Comparison of ENCODE assay signal across 11 cellular contexts in the genomic region with DNA sequence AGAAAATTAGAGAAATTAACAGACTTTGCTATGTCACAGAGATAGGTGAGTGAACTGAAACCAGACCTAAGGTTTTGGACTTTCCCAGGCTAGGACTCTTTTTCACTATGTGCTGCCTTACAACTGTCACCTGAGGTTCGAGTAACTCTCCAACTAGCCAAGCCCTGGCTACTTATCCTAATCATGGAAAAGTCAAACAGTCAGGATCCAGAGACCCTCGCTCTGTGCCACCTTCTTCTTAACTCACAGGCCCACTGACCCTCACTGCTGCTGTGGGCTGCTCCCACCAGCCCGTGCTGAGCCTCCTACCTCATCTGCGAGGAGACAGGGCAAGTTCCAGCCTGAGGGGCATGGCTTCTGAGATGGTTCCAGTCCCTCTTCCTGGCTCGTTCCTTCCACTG.
DNase-seq lines count a peak whose midpoint lies in the region; ATAC-seq and TF ChIP-seq lines count a peak whose summit lies in the region.
"Had no signal": no experiment of that assay in that cellular context is flagged by ENCODE, and none has a peak within 500 bp of the region (broad histone marks: within the 10 kb centered on the region; RNA-seq: fewer than 3 reads in every experiment).

No MANE protein-coding gene starts in this region.

- H3K9ac ChIP-seq in PC-3 (ENCODE audit: low read length) (no peak overlapping the region), neural progenitor cell (no peak overlapping the region)
- H3K9ac ChIP-seq: BLaER1 had no signal

- H3K4me3 ChIP-seq in PC-3 (ENCODE audit: low read length), result no peak overlapping the region
- no peak overlapping the region for H3K4me3 ChIP-seq in esophagus squamous epithelium
- no peak overlapping the region for H3K4me3 ChIP-seq in neural progenitor cell
- H3K4me3 ChIP-seq: BLaER1 had no signal

- H3F3A ChIP-seq in PC-3 (ENCODE audit: low read length, unreplicated experiment) (no peaks in the 10 kb centered on the region), neural progenitor cell (ENCODE audit: low read depth) (no peaks in the 10 kb centered on the region)

- H3K36me3 ChIP-seq in PC-3 (ENCODE audit: low read depth, low read length) (no peaks in the 10 kb centered on the region; the same call in 1 of the 2 replicates), esophagus squamous epithelium (no peaks in the 10 kb centered on the region), neural progenitor cell (no peaks in the 10 kb centered on the region)

- intact Hi-C loops in PC-3 (cut with micrococcal nuclease) (no loop called here), esophagus squamous epithelium (cut with DNase I) (no loop called here)

- ATAC-seq in PC-3 (no peak), GM19395 (IDR thresholded peaks at IDR 0.05; ENCODE audit: unreplicated experiment) (no peak)
- ATAC-seq: left lobe of liver had no signal

- H3K27ac ChIP-seq in PC-3 (ENCODE audit: low read length) (peak overlapping the region; percentile 87), esophagus squamous epithelium (peak overlapping the region; percentile 71 to 95 (median 90)), neural progenitor cell (no peak overlapping the region)
- H3K27ac ChIP-seq: BLaER1 had no signal

- no peak for TF ChIP-seq POLR2A in esophagus squamous epithelium (IDR thresholded peaks at IDR 0.05)
- TF ChIP-seq POLR2A in erythroblast (IDR thresholded peaks at IDR 0.05; ENCODE audit: low read length), result no peak

- H3K9me2 ChIP-seq in PC-3 (replicated peaks; ENCODE audit: low read length), result no peaks in the 10 kb centered on the region

- H3K27me3 ChIP-seq in PC-3 (ENCODE audit: low read length) (no peaks in the 10 kb centered on the region), esophagus squamous epithelium (no peaks in the 10 kb centered on the region), neural progenitor cell (no peaks in the 10 kb centered on the region)
- H3K27me3 ChIP-seq: BLaER1 had no signal

- H4K20me1 ChIP-seq in PC-3 (ENCODE audit: low read length) (no peaks in the 10 kb centered on the region), neural progenitor cell (ENCODE audit: low read depth) (no peaks in the 10 kb centered on the region)

- POLR2A ChIA-PET in PC-3 (lab: Charles Lee; ENCODE audit: unreplicated experiment), result no interaction called here

- no peaks in the 10 kb centered on the region for H3K27me3 Mint-ChIP-seq in activated naive CD4-positive, alpha-beta T cell treated with anti-CD3 and anti-CD28 coated beads, Interleukin-2, amount 10 ng/mL, durations not matched to agents 7 days and 5 days
- no peaks in the 10 kb centered on the region for H3K27me3 Mint-ChIP-seq in neural progenitor cell (ENCODE audit: insufficient read depth, low read depth)
- H3K27me3 Mint-ChIP-seq: type B pancreatic cell had no signal

- no peaks in the 10 kb centered on the region for H3K9me3 Mint-ChIP-seq in activated naive CD4-positive, alpha-beta T cell treated with anti-CD3 and anti-CD28 coated beads, Interleukin-2, amount 10 ng/mL, durations not matched to agents 7 days and 5 days
- H3K9me3 Mint-ChIP-seq in neural progenitor cell, result no peaks in the 10 kb centered on the region
- H3K9me3 Mint-ChIP-seq: type B pancreatic cell had no signal

- 36 to 48% methylated on average over 3 to 5 of the region's 5 CpGs for WGBS in esophagus squamous epithelium, 2 donors

- H3K9me3 ChIP-seq in PC-3 (ENCODE audit: low read length) (no peaks in the 10 kb centered on the region), esophagus squamous epithelium (no peaks in the 10 kb centered on the region), neural progenitor cell (ENCODE audit: low read depth) (no peaks in the 10 kb centered on the region)
- H3K9me3 ChIP-seq: BLaER1 had no signal

- no TSS peak for BruUV-seq in PC-3 (replicated peaks; lab: Mats Ljungman, UMichigan)

- H2AFZ ChIP-seq in PC-3 (ENCODE audit: low read length), result no peak overlapping the region
- H2AFZ ChIP-seq in neural progenitor cell (replicated peaks), result no peak overlapping the region

- TF ChIP-seq CTCF in PC-3 (conservative IDR thresholded peaks at IDR 0.05; ENCODE audit: low read depth, low read length) (no peak), esophagus squamous epithelium (IDR thresholded peaks at IDR 0.05) (no peak), neural progenitor cell (IDR thresholded peaks at IDR 0.05) (no peak)

- DNase-seq in activated naive CD4-positive, alpha-beta T cell treated with anti-CD3 and anti-CD28 coated beads, Interleukin-2, amount 10 ng/mL, durations not matched to agents 7 days and 5 days, result no peak
- no peak for DNase-seq in activated naive CD4-positive, alpha-beta T cell treated with Interleukin-2 at 50 U/mL for 16 hours
- DNase-seq in PC-3, result no peak
- DNase-seq in esophagus squamous epithelium (lab: John Stamatoyannopoulos, UW), result no peak
- DNase-seq in neural progenitor cell (ENCODE audit: low spot score), result no peak
- no peak for DNase-seq in erythroblast (lab: John Stamatoyannopoulos, UW)
- no peak for DNase-seq in amniotic stem cell (lab: John Stamatoyannopoulos, UW)

- H3K4me2 ChIP-seq in PC-3 (ENCODE audit: low read length) (no peak overlapping the region), neural progenitor cell (no peak overlapping the region)
- H3K4me2 ChIP-seq: BLaER1 had no signal

- peaks cover 80% of the 10 kb centered on the region for H3K4me1 Mint-ChIP-seq in activated naive CD4-positive, alpha-beta T cell treated with anti-CD3 and anti-CD28 coated beads, Interleukin-2, amount 10 ng/mL, durations not matched to agents 7 days and 5 days
- peaks cover 34% of the 10 kb centered on the region for H3K4me1 Mint-ChIP-seq in neural progenitor cell

- H3K4me3 Mint-ChIP-seq in activated naive CD4-positive, alpha-beta T cell treated with anti-CD3 and anti-CD28 coated beads, Interleukin-2, amount 10 ng/mL, durations not matched to agents 7 days and 5 days, result no peak overlapping the region
- no peak overlapping the region for H3K4me3 Mint-ChIP-seq in neural progenitor cell
- H3K4me3 Mint-ChIP-seq: type B pancreatic cell had no signal

- peaks cover 59% of the 10 kb centered on the region for H3K36me3 Mint-ChIP-seq in activated naive CD4-positive, alpha-beta T cell treated with anti-CD3 and anti-CD28 coated beads, Interleukin-2, amount 10 ng/mL, durations not matched to agents 7 days and 5 days
- no peaks in the 10 kb centered on the region for H3K36me3 Mint-ChIP-seq in neural progenitor cell
- H3K36me3 Mint-ChIP-seq: type B pancreatic cell had no signal

- peaks cover 48% of the 10 kb centered on the region for H3K4me1 ChIP-seq in PC-3 (ENCODE audit: insufficient read depth, low read length)
- H3K4me1 ChIP-seq in esophagus squamous epithelium, result peaks cover 6 to 91% (median 39%) of the 10 kb centered on the region in 3 donors
- H3K4me1 ChIP-seq in neural progenitor cell, result peaks cover 12% of the 10 kb centered on the region

- H3K79me2 ChIP-seq in PC-3 (ENCODE audit: low read length) (peaks cover 54% of the 10 kb centered on the region), neural progenitor cell (ENCODE audit: low read depth) (no peaks in the 10 kb centered on the region)

- CTCF ChIA-PET in activated naive CD4-positive, alpha-beta T cell treated with anti-CD3 and anti-CD28 coated beads, Interleukin-2, amount 10 ng/mL, durations not matched to agents 7 days and 5 days (lab: Charles Lee), result interaction anchor here (1.6 to 6.3 kb wide), 4 partner anchors 14 to 95 kb away, joined by 4 to 31 read pairs (median 10); no protein-coding TSS in a partner anchor
- CTCF ChIA-PET in PC-3 (lab: Charles Lee), result no interaction called here

- H3K27ac Mint-ChIP-seq in activated naive CD4-positive, alpha-beta T cell treated with anti-CD3 and anti-CD28 coated beads, Interleukin-2, amount 10 ng/mL, durations not matched to agents 7 days and 5 days, result peak overlapping the region; percentile 67
- H3K27ac Mint-ChIP-seq in neural progenitor cell, result no peak overlapping the region
- H3K27ac Mint-ChIP-seq: type B pancreatic cell had no signal
